Comparison of ENCODE assay signal across 9 cellular contexts in the genomic region with DNA sequence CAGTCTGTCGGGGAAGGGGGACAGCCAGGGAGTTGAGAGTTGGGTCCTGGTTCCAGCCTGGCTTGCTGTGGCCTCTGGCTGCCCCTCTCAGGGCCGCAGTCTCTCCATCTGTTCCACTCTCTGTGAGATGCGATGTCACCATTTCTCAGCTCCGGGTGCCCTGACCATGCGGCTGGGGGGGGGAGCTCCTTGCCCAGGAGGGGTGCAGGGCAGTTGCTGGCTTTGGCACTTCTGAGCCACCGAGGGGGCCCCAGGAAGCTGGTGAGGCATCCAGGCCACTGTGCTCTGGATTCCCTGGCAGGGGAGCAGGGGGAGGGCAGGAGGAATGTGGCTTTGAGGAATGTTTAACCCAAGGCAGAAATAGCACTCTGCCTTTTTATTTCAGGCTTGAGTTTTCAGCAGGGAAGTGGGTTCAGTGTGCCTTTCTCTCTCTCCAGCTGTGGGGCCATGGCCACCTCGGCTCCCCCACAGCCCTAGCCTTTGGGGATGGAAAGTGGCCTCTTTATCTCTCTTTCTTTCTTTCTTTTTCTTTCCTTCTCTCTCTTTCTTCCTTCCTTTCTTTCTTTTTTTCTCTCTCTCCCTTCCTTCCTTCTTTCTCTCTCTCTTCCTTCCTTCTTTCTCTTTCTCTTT. TPM values are rescaled to one million over a fixed set of nuclear protein-coding genes. Genes with fewer than 3 reads are reported as not detected.
DNase-seq lines count a peak whose midpoint lies in the region; ATAC-seq and TF ChIP-seq lines count a peak whose summit lies in the region.
"Had no signal": no experiment of that assay in that cellular context is flagged by ENCODE, and none has a peak within 500 bp of the region (broad histone marks: within the 10 kb centered on the region; RNA-seq: fewer than 3 reads in every experiment).

No MANE protein-coding gene starts in this region.

- ATAC-seq in Panc1 = 0 out of 2 replicates have a peak, but pooled peaks have one; percentile 6

- POLR2A ChIA-PET in Panc1 (lab: Charles Lee) = no interaction called here

- no peak overlapping the region for H2AFZ ChIP-seq in neuronal stem cell (ENCODE audit: low read length)

- H3K4me3 ChIP-seq in BLaER1 (no peak overlapping the region), Panc1 (ENCODE audit: low read depth in 2 of 2, low read length in 2 of 2) (peak overlapping the region in 1 of 2 experiments; percentile 9; a peak in 1 of 4 replicates), esophagus muscularis mucosa (peak overlapping the region in 1 of 4 donors; percentile 16), neuronal stem cell (ENCODE audit: low read length in 2 of 2) (no peak overlapping the region), tibial nerve (no peak overlapping the region), suprapubic skin (no peak overlapping the region)

- TF ChIP-seq POLR2A in esophagus muscularis mucosa (IDR thresholded peaks at IDR 0.05; ENCODE audit: low read depth) = no peak
- no peak for TF ChIP-seq POLR2A in tibial nerve (IDR thresholded peaks at IDR 0.05)
- TF ChIP-seq POLR2A in suprapubic skin (IDR thresholded peaks at IDR 0.05) = no peak

- no peak overlapping the region for H4K8ac ChIP-seq in neuronal stem cell (ENCODE audit: low read depth, low read length)

- H3K4me1 ChIP-seq in BLaER1 = peaks cover 54% of the 10 kb centered on the region
- peaks cover 40% of the 10 kb centered on the region for H3K4me1 ChIP-seq in Panc1 (ENCODE audit: control insufficient read depth, insufficient read depth, low read length)
- H3K4me1 ChIP-seq in esophagus muscularis mucosa = peaks cover 33 to 93% (median 87%) of the 10 kb centered on the region in 4 donors
- peaks cover 40% of the 10 kb centered on the region in 2 donors for H3K4me1 ChIP-seq in neuronal stem cell (ENCODE audit: control insufficient read depth in 2 of 2, insufficient read depth in 1 of 2, low read depth in 1 of 2, low read length in 2 of 2)
- H3K4me1 ChIP-seq in tibial nerve = peaks cover 0 to 42% (median 5%) of the 10 kb centered on the region in 4 donors
- H3K4me1 ChIP-seq in suprapubic skin = peaks cover 45% of the 10 kb centered on the region

- TF ChIP-seq CTCF in Panc1 (IDR thresholded peaks at IDR 0.05) (no peak), esophagus muscularis mucosa (IDR thresholded peaks at IDR 0.05) (no peak), GM10266 (IDR thresholded peaks at IDR 0.05; ENCODE audit: control insufficient read depth, insufficient read depth, low read depth, missing control alignments) (no peak), tibial nerve (IDR thresholded peaks at IDR 0.05) (no peak), suprapubic skin (IDR thresholded peaks at IDR 0.05) (no peak)

- H3K27ac ChIP-seq in BLaER1 (peak overlapping the region; percentile 24; the same call in 1 of the 2 replicates), Panc1 (ENCODE audit: low read length) (peak overlapping the region; percentile 71), esophagus muscularis mucosa (replicated peaks in 1 of 4) (peak overlapping the region; percentile 95 to 97 (median 96)), neuronal stem cell (replicated peaks; ENCODE audit: low read length) (peak overlapping the region; percentile 56), tibial nerve (peak overlapping the region in 2 of 4 donors; percentile 16 to 75), suprapubic skin (no peak overlapping the region)

- peak overlapping the region; percentile 72 for H2BK5ac ChIP-seq in neuronal stem cell (ENCODE audit: low read length)

- peaks cover 97% of the 10 kb centered on the region for H4K20me1 ChIP-seq in BLaER1

- peak overlapping the region; percentile 68 for H3K23ac ChIP-seq in neuronal stem cell (ENCODE audit: low read depth, low read length, poor library complexity)

- DNase-seq in Panc1 (ENCODE audit: low read depth, low spot score) (no peak), esophagus muscularis mucosa (ENCODE audit: extremely low spot score) (no peak), neuronal stem cell (ENCODE audit: low spot score) (no peak), GM10266 (ENCODE audit: extremely low spot score) (no peak), tibial nerve (ENCODE audit: low spot score in 2 of 2) (no peak), suprapubic skin (ENCODE audit: low spot score in 2 of 2) (no peak)
- DNase-seq in stimulated activated naive CD4-positive, alpha-beta T cell (lab: John Stamatoyannopoulos, UW) = no peak
- DNase-seq: naive B cell had no signal

- CTCF ChIA-PET in Panc1 (lab: Charles Lee) = no interaction called here

- peak overlapping the region; percentile 53 for H3K4me2 ChIP-seq in BLaER1
- peak overlapping the region; percentile 12 for H3K4me2 ChIP-seq in neuronal stem cell (ENCODE audit: insufficient read depth, low read length, poor library complexity, severe bottlenecking)

- TF ChIP-seq EP300 in esophagus muscularis mucosa (IDR thresholded peaks at IDR 0.05) (no peak), tibial nerve (IDR thresholded peaks at IDR 0.05) (no peak), suprapubic skin (IDR thresholded peaks at IDR 0.05) (no peak)

- H2AK5ac ChIP-seq in neuronal stem cell (ENCODE audit: low read depth, low read length) = no peak overlapping the region

- peak overlapping the region; percentile 95 for H2BK15ac ChIP-seq in neuronal stem cell (ENCODE audit: low read length)

- H3K18ac ChIP-seq in neuronal stem cell (ENCODE audit: low read length) = peak overlapping the region; percentile 93

- H3K9me3 ChIP-seq in BLaER1 = no peaks in the 10 kb centered on the region
- H3K9me3 ChIP-seq in Panc1 (ENCODE audit: control insufficient read depth, insufficient read depth, low read depth, low read length) = no peaks in the 10 kb centered on the region
- no peaks in the 10 kb centered on the region for H3K9me3 ChIP-seq in esophagus muscularis mucosa
- no peaks in the 10 kb centered on the region for H3K9me3 ChIP-seq in neuronal stem cell (replicated peaks in 1 of 2; ENCODE audit: control insufficient read depth in 2 of 2, insufficient read depth in 1 of 2, low read depth in 1 of 2, low read length in 2 of 2)
- no peaks in the 10 kb centered on the region for H3K9me3 ChIP-seq in tibial nerve
- H3K9me3 ChIP-seq in suprapubic skin = no peaks in the 10 kb centered on the region

- BruUV-seq in Panc1 (replicated peaks; lab: Mats Ljungman, UMichigan) = no TSS peak

- H3K36me3 ChIP-seq in BLaER1 (peaks cover 27% of the 10 kb centered on the region), Panc1 (ENCODE audit: control insufficient read depth, insufficient read depth, low read length) (no peaks in the 10 kb centered on the region), esophagus muscularis mucosa (no peaks in the 10 kb centered on the region), neuronal stem cell (replicated peaks in 1 of 2; ENCODE audit: control insufficient read depth in 2 of 2, insufficient read depth in 2 of 2, low read length in 2 of 2) (peaks cover 0 to 3% of the 10 kb centered on the region in 2 donors), tibial nerve (no peaks in the 10 kb centered on the region), suprapubic skin (no peaks in the 10 kb centered on the region)

- in situ Hi-C loops in Panc1 (cut with HindIII; ENCODE audit: low pct_unique_long_range_greater_than_20kb, low sequenced_read_pairs) = no loop called here

- 22% methylated on average over 6 of the region's 7 CpGs for WGBS in esophagus muscularis mucosa
- WGBS in neuronal stem cell (ENCODE audit: extremely low coverage in 2 of 2, insufficient read length in 2 of 2, insufficient replicate concordance in 1 of 2), 2 donors = no CpG with 5 or more reads among the region's 7 CpGs
- 11 to 14% methylated on average over 7 of the region's 7 CpGs for whole genome bisulfite sequencing in tibial nerve, 2 donors
- WGBS in suprapubic skin = 39% methylated on average over 7 of the region's 7 CpGs

- no peak overlapping the region for H3K4ac ChIP-seq in neuronal stem cell (ENCODE audit: low read length)

- H3K79me1 ChIP-seq in neuronal stem cell (ENCODE audit: low read depth, low read length) = peaks cover 27% of the 10 kb centered on the region

- no peak overlapping the region for H3K14ac ChIP-seq in neuronal stem cell (ENCODE audit: low read length)

- peak overlapping the region; percentile 50; the same call in 1 of the 2 replicates for H3K9ac ChIP-seq in BLaER1
- peak overlapping the region; percentile 78 for H3K9ac ChIP-seq in neuronal stem cell (ENCODE audit: low read depth, low read length, poor library complexity)

- no peaks in the 10 kb centered on the region for H3K27me3 ChIP-seq in BLaER1
- H3K27me3 ChIP-seq in Panc1 (ENCODE audit: control insufficient read depth, insufficient read depth, low read length) = no peaks in the 10 kb centered on the region
- H3K27me3 ChIP-seq in esophagus muscularis mucosa = no peaks in the 10 kb centered on the region
- H3K27me3 ChIP-seq in neuronal stem cell (ENCODE audit: control insufficient read depth in 3 of 3, insufficient read depth in 3 of 3, low read depth in 1 of 3, low read length in 3 of 3) = no peaks in the 10 kb centered on the region
- no peaks in the 10 kb centered on the region for H3K27me3 ChIP-seq in tibial nerve
- no peaks in the 10 kb centered on the region for H3K27me3 ChIP-seq in suprapubic skin

- intact Hi-C loops in Panc1 (cut with micrococcal nuclease; ENCODE audit: unreplicated experiment) = no loop called here
- intact Hi-C loops in esophagus muscularis mucosa (cut with DNase I) = no loop called here

- H4K91ac ChIP-seq in neuronal stem cell (ENCODE audit: low read depth, low read length, poor library complexity) = peak overlapping the region; percentile 87

- peak overlapping the region; percentile 65 for H2BK120ac ChIP-seq in neuronal stem cell (ENCODE audit: low read depth, low read length)

- peak overlapping the region; percentile 1 for H2BK12ac ChIP-seq in neuronal stem cell (ENCODE audit: low read length)

RNA-seq across cellular contexts. Expression of a gene that starts 11.0 kb away (rescaled TPM):
- total RNA-seq in Panc1 (2021; ENCODE audit: unreplicated experiment) (31.6 TPM), esophagus muscularis mucosa (100 to 1,000 TPM; 100 to 206 (median 122) TPM), tibial nerve (10 to 100 TPM in 2 of 4 donors, 1 to 10 TPM in 2; 5.7 to 10.7 (median 9.7) TPM), suprapubic skin (10 to 100 TPM; 11.6 to 32.5 (median 24.3) TPM)
- 17.2 TPM for polyA plus RNA-seq in Panc1 (2012; ENCODE audit: insufficient read length)
- polyA plus RNA-seq in neuronal stem cell (2013, experiment 1 of 2) = 36.7 TPM
- 36.1 TPM for polyA plus RNA-seq in neuronal stem cell (2013, experiment 2 of 2)
